In genomic region chr9:124007468-124008306, GRCh38 we compare ENCODE assay signal across 12 cellular contexts. TPM values are rescaled to one million over a fixed set of nuclear protein-coding genes. Genes with fewer than 3 reads are reported as not detected.
DNase-seq lines count a peak whose midpoint lies in the region; ATAC-seq, FAIRE-seq and TF ChIP-seq lines count a peak whose summit lies in the region.
"Had no signal": no experiment of that assay in that cellular context is flagged by ENCODE, and none has a peak within 500 bp of the region (broad histone marks: within the 10 kb centered on the region; RNA-seq: fewer than 3 reads in every experiment).

No MANE protein-coding gene starts in this region.

- H3K27me3 ChIP-seq in OCI-LY3 (ENCODE audit: low read depth, low read length) (peaks cover 66% of the 10 kb centered on the region), H1 (replicated peaks in 1 of 4; ENCODE audit: control insufficient read depth in 3 of 4, extremely low read depth in 1 of 4, insufficient read depth in 3 of 4, low read length in 3 of 4) (peaks cover 87 to 98% (median 94%) of the 10 kb centered on the region in 4 experiments), psoas muscle (ENCODE audit: insufficient read depth in 3 of 3, low read length in 2 of 3) (peaks cover 0 to 96% (median 50%) of the 10 kb centered on the region in 3 donors)

- H3K27ac Mint-ChIP-seq in activated CD4-positive, alpha-beta T cell treated with anti-CD3 and anti-CD28 coated beads, Interleukin-2, amount 10 ng/mL, durations not matched to agents 24 days and 14 days, result peak overlapping the region; percentile 75

- no peaks in the 10 kb centered on the region for H3K79me1 ChIP-seq in H1 (ENCODE audit: low read depth, low read length)

- no peak for TF ChIP-seq EP300 in H1 (IDR thresholded peaks at IDR 0.05; ENCODE audit: borderline replicate concordance in 1 of 2, low read depth in 2 of 2, low read length in 2 of 2)

- H3K9ac ChIP-seq in OCI-LY3 (ENCODE audit: low read length) (no peak overlapping the region), H1 (replicated peaks in 1 of 4; ENCODE audit: extremely low read depth in 1 of 4, low read depth in 3 of 4, low read length in 3 of 4) (no peak overlapping the region)

- H2AK5ac ChIP-seq in H1 (ENCODE audit: low read depth, low read length), result no peak overlapping the region

- H3K4me1 Mint-ChIP-seq in activated CD4-positive, alpha-beta T cell treated with anti-CD3 and anti-CD28 coated beads, Interleukin-2, amount 10 ng/mL, durations not matched to agents 24 days and 14 days, result peaks cover 13% of the 10 kb centered on the region

- no peak overlapping the region for H2BK120ac ChIP-seq in H1 (replicated peaks; ENCODE audit: low read depth, low read length)

- H3K56ac ChIP-seq in H1 (replicated peaks; ENCODE audit: insufficient read length, low read depth, low read length), result no peak overlapping the region

- H3K36me3 Mint-ChIP-seq in activated CD4-positive, alpha-beta T cell treated with anti-CD3 and anti-CD28 coated beads, Interleukin-2, amount 10 ng/mL, durations not matched to agents 24 days and 14 days (ENCODE audit: low read depth), result peaks cover 13% of the 10 kb centered on the region

- POLR2A ChIA-PET in H1 (lab: Charles Lee; ENCODE audit: partially characterized antibody), result interaction anchor here (1.5 kb wide), 2 partner anchors 9 to 11 kb away, joined by 3 to 5 read pairs; no protein-coding TSS in a partner anchor

- no peaks in the 10 kb centered on the region for H3K79me2 ChIP-seq in OCI-LY3 (ENCODE audit: low read length)
- no peaks in the 10 kb centered on the region for H3K79me2 ChIP-seq in H1 (ENCODE audit: control insufficient read depth in 1 of 2, insufficient read depth in 2 of 2, low read length in 2 of 2)

- H3K4ac ChIP-seq in H1 (replicated peaks; ENCODE audit: insufficient read length, low read depth, low read length), result no peak overlapping the region

- H3K4me3 Mint-ChIP-seq in activated CD4-positive, alpha-beta T cell treated with anti-CD3 and anti-CD28 coated beads, Interleukin-2, amount 10 ng/mL, durations not matched to agents 24 days and 14 days, result no peak overlapping the region
- H3K4me3 Mint-ChIP-seq: central memory CD8-positive, alpha-beta T cell had no signal

- H4K91ac ChIP-seq in H1 (replicated peaks; ENCODE audit: insufficient read length, low read length), result no peak overlapping the region

- H3K4me3 ChIP-seq in OCI-LY3 (ENCODE audit: low read length) (no peak overlapping the region), H1 (ENCODE audit: extremely low read depth in 1 of 4, insufficient read depth in 2 of 4, low read depth in 3 of 4, low read length in 4 of 4) (peak overlapping the region in 3 of 4 experiments; percentile 5 to 67 (median 44); a peak in 4 of 8 replicates), psoas muscle (peak overlapping the region; percentile 53)

- intact Hi-C loops in activated CD4-positive, alpha-beta T cell treated with anti-CD3 and anti-CD28 coated beads, Interleukin-2, amount 10 ng/mL, durations not matched to agents 24 days and 14 days (cut with micrococcal nuclease), result loop anchor here (1.0 kb wide), 1 partner anchor 10 kb away; no protein-coding TSS in a partner anchor
- intact Hi-C loops in psoas muscle (cut with DNase I), result no loop called here

- H4K20me1 ChIP-seq in OCI-LY3 (ENCODE audit: insufficient read depth, low read length) (peaks cover 19% of the 10 kb centered on the region; the same call in 1 of the 2 replicates), H1 (replicated peaks in 1 of 2; ENCODE audit: control insufficient read depth in 1 of 2, insufficient read depth in 2 of 2, low read length in 2 of 2) (peaks cover 17 to 36% of the 10 kb centered on the region in 2 experiments)

- no peak for FAIRE-seq in H1 (lab: Jason Lieb, UNC)

- peaks cover 78% of the 10 kb centered on the region for H3K27me3 Mint-ChIP-seq in activated CD4-positive, alpha-beta T cell treated with anti-CD3 and anti-CD28 coated beads, Interleukin-2, amount 10 ng/mL, durations not matched to agents 24 days and 14 days

- TF ChIP-seq CTCF in OCI-LY3 (IDR thresholded peaks at IDR 0.05; ENCODE audit: low read depth, low read length), result no peak
- TF ChIP-seq CTCF in H1 (IDR thresholded peaks at IDR 0.05; ENCODE audit: control extremely low read depth in 1 of 3, insufficient read depth in 1 of 3, low read depth in 1 of 3, low read length in 3 of 3), result no peak
- TF ChIP-seq CTCF in psoas muscle (IDR thresholded peaks at IDR 0.05), result no peak

- H3K27ac ChIP-seq in OCI-LY3 (ENCODE audit: low read length) (no peak overlapping the region), H1 (ENCODE audit: low read depth, low read length) (no peak overlapping the region), psoas muscle (no peak overlapping the region)
- H3K27ac ChIP-seq: testis had no signal

- no peak overlapping the region for H3K14ac ChIP-seq in H1 (ENCODE audit: insufficient read length)

- H2BK12ac ChIP-seq in H1 (ENCODE audit: low read depth, low read length), result no peak overlapping the region

- 5% methylated on average over 25 of the region's 25 CpGs; no CpG with 5 or more reads in 1 of the 2 experiments for WGBS in H1 (ENCODE audit: extremely low coverage in 1 of 2, insufficient coverage in 1 of 2, insufficient read length in 1 of 2, insufficient replicate concordance in 2 of 2, low coverage in 1 of 2, low lambda C conversion rate in 2 of 2, missing lambda C conversion rate in 1 of 2), 2 experiments
- WGBS in psoas muscle, 3 donors, result 13 to 14% (median 14%) methylated on average over 25 of the region's 25 CpGs

- H3K9me3 ChIP-seq in OCI-LY3 (ENCODE audit: insufficient read depth, low read length) (no peaks in the 10 kb centered on the region), H1 (ENCODE audit: insufficient read depth in 2 of 2, low read depth in 1 of 2, low read length in 1 of 2) (no peaks in the 10 kb centered on the region), psoas muscle (no peaks in the 10 kb centered on the region)
- H3K9me3 ChIP-seq: testis had no signal

- DNase-seq in activated CD4-positive, alpha-beta T cell treated with anti-CD3 and anti-CD28 coated beads, Interleukin-2, amount 10 ng/mL, durations not matched to agents 24 days and 14 days, result no peak
- DNase-seq in activated CD4-positive, alpha-beta T cell treated with anti-CD3 and anti-CD28 coated beads, Interleukin-2, amount 50 U/mL, for 1 hour, result no peak
- no peak for DNase-seq in H1 (ENCODE audit: low read depth in 1 of 2, low spot score in 2 of 2)
- DNase-seq in psoas muscle, result no peak
- no peak for DNase-seq in SKM-1 (lab: John Stamatoyannopoulos, UW; ENCODE audit: unreplicated experiment)
- DNase-seq in midbrain (lab: John Stamatoyannopoulos, UW), result no peak
- no peak for DNase-seq in NCI-H1694 (lab: John Stamatoyannopoulos, UW)
- DNase-seq: foreskin melanocyte, left cardiac atrium, testis had no signal

- no peak overlapping the region for H3K23ac ChIP-seq in H1 (ENCODE audit: insufficient read length)

- H2BK20ac ChIP-seq in H1 (ENCODE audit: low read length), result no peak overlapping the region

- no peak for ATAC-seq in psoas muscle
- ATAC-seq: left cardiac atrium had no signal

- CTCF ChIA-PET in H1 (lab: Charles Lee; ENCODE audit: partially characterized antibody), result interaction anchor here (0.6 to 1.1 kb wide), 2 partner anchors 11 to 28 kb away, joined by 3 to 6 read pairs; no protein-coding TSS in a partner anchor

- H3K4me2 ChIP-seq in OCI-LY3 (ENCODE audit: low read length) (peak overlapping the region; percentile 64; the same call in 1 of the 2 replicates), H1 (ENCODE audit: insufficient read depth in 1 of 2, low read depth in 2 of 2, low read length in 2 of 2) (peak overlapping the region; percentile 62 to 78)

- no peak overlapping the region for H2BK5ac ChIP-seq in H1 (ENCODE audit: low read depth, low read length)

- no peak overlapping the region for H4K5ac ChIP-seq in H1 (ENCODE audit: insufficient read length, low read depth, low read length)

- H2BK15ac ChIP-seq in H1 (ENCODE audit: low read length), result no peak overlapping the region

- H2AFZ ChIP-seq in OCI-LY3 (ENCODE audit: low read depth, low read length) (no peak overlapping the region), H1 (ENCODE audit: low read length) (no peak overlapping the region)

- TF ChIP-seq RAD21 in H1 (IDR thresholded peaks at IDR 0.05 in 1 of 2, conservative IDR thresholded peaks at IDR 0.05 in 1 of 2; ENCODE audit: low read depth in 2 of 2, low read length in 2 of 2), result no peak

- H3K23me2 ChIP-seq in H1 (ENCODE audit: low read depth, low read length), result peaks cover 2% of the 10 kb centered on the region; the same call in 1 of the 2 replicates

- peaks cover 10% of the 10 kb centered on the region for H3K9me3 Mint-ChIP-seq in activated CD4-positive, alpha-beta T cell treated with anti-CD3 and anti-CD28 coated beads, Interleukin-2, amount 10 ng/mL, durations not matched to agents 24 days and 14 days
- H3K9me3 Mint-ChIP-seq: central memory CD8-positive, alpha-beta T cell had no signal

- no peak for TF ChIP-seq POLR2A in H1 (IDR thresholded peaks at IDR 0.05; ENCODE audit: control extremely low read depth in 1 of 2, low read depth in 2 of 2, low read length in 2 of 2)

- H4K8ac ChIP-seq in H1 (ENCODE audit: extremely low read depth, insufficient read depth, low read length), result no peak overlapping the region

- no peaks in the 10 kb centered on the region for H3K36me3 ChIP-seq in OCI-LY3 (replicated peaks; ENCODE audit: low read depth, low read length)
- peaks cover 0 to 12% (median 0%) of the 10 kb centered on the region in 4 experiments; a peak in 1 of 8 replicates for H3K36me3 ChIP-seq in H1 (ENCODE audit: control insufficient read depth in 2 of 4, insufficient read depth in 4 of 4, low read length in 3 of 4)
- H3K36me3 ChIP-seq in psoas muscle (ENCODE audit: insufficient read depth in 1 of 2, low read depth in 1 of 2), result no peaks in the 10 kb centered on the region

- no peak overlapping the region for H3K18ac ChIP-seq in H1 (ENCODE audit: extremely low read depth, low read length)

- H3K4me1 ChIP-seq in OCI-LY3 (ENCODE audit: low read length), result peaks cover 57% of the 10 kb centered on the region
- H3K4me1 ChIP-seq in H1 (replicated peaks in 1 of 4; ENCODE audit: control insufficient read depth in 3 of 4, insufficient read depth in 4 of 4, low read length in 3 of 4), result peaks cover 6 to 48% (median 22%) of the 10 kb centered on the region in 4 experiments
- H3K4me1 ChIP-seq in psoas muscle, result peaks cover 11% of the 10 kb centered on the region

RNA-seq across cellular contexts. Expression of gene LHX2, which starts 3.9 kb away (rescaled TPM):
- not detected in 2 replicates for total RNA-seq in activated CD4-positive, alpha-beta T cell treated with anti-CD3 and anti-CD28 coated beads, Interleukin-2, amount 10 ng/mL, durations not matched to agents 24 days and 14 days
- total RNA-seq in H1 (2021; fragmentation: NEBNext Ultra II Directional; extraction: Animal tissue kit (Norgen Biotek cat#: 25700)), result 0.11 and 0.17 TPM in 2 replicates
- 0.72 and 0.86 TPM in 2 replicates for polyA plus RNA-seq in H1 (2011; rRNA removed)
- 0.66 TPM for polyA plus RNA-seq in H1 (2011; cell fraction: cytosol; rRNA removed)
- 0.20 TPM for polyA plus RNA-seq in H1 (2011; cell fraction: nucleus; rRNA removed)
- 0.31 to 0.59 TPM (median 0.37 TPM) in 3 of 4 replicates, not detected in the other for polyA plus RNA-seq in H1 (2012, experiment 1 of 2)
- polyA plus RNA-seq in H1 (2012, experiment 2 of 2), result 0.66 TPM
- polyA plus RNA-seq in H1 (2013, experiment 1 of 2), result 0.34 TPM
- 0.20 TPM for polyA plus RNA-seq in H1 (2013, experiment 2 of 2)
- 0.49 TPM in 1 of 2 replicates, not detected in the other for polyA minus RNA-seq in H1 (2011; rRNA and poly(A)+ RNA removed)
- polyA minus RNA-seq in H1 (2011; cell fraction: cytosol; rRNA and poly(A)+ RNA removed), result not detected
- 0.50 TPM for polyA minus RNA-seq in H1 (2011; cell fraction: nucleus; rRNA and poly(A)+ RNA removed)
- not detected for total RNA-seq in psoas muscle
- polyA plus RNA-seq in psoas muscle, result not detected
